In genomic region chr12:121133838-121134237, GRCh38 we compare ENCODE assay signal across 10 cellular contexts. TPM values are rescaled to one million over a fixed set of nuclear protein-coding genes. Genes with fewer than 3 reads are reported as not detected.
DNase-seq lines count a peak whose midpoint lies in the region; ATAC-seq and TF ChIP-seq lines count a peak whose summit lies in the region.
"Had no signal": no experiment of that assay in that cellular context is flagged by ENCODE, and none has a peak within 500 bp of the region (broad histone marks: within the 10 kb centered on the region; RNA-seq: fewer than 3 reads in every experiment).

No MANE protein-coding gene starts in this region.

- H3K36me3 ChIP-seq in BLaER1: peaks cover 12% of the 10 kb centered on the region; the same call in 1 of the 2 replicates
- H3K36me3 ChIP-seq in muscle layer of duodenum (ENCODE audit: control insufficient read depth in 1 of 2, insufficient read depth in 2 of 2, low read length in 2 of 2): no peaks in the 10 kb centered on the region
- H3K36me3 ChIP-seq: ovary had no signal

- H3K27me3 ChIP-seq in BLaER1: no peaks in the 10 kb centered on the region
- no peaks in the 10 kb centered on the region for H3K27me3 ChIP-seq in HL-60 (ENCODE audit: insufficient read depth, poor library complexity, severe bottlenecking)
- no peaks in the 10 kb centered on the region for H3K27me3 ChIP-seq in muscle layer of duodenum (ENCODE audit: low read depth, low read length)
- H3K27me3 ChIP-seq: ovary had no signal

- peaks cover 47% of the 10 kb centered on the region for H3K4me1 Mint-ChIP-seq in activated naive CD8-positive, alpha-beta T cell treated with anti-CD3 and anti-CD28 coated beads, Interleukin-2, amount 10 ng/mL, durations not matched to agents 7 days and 5 days

- no peaks in the 10 kb centered on the region for H4K20me1 ChIP-seq in BLaER1

- POLR2A ChIA-PET in activated naive CD8-positive, alpha-beta T cell treated with anti-CD3 and anti-CD28 coated beads, Interleukin-2, amount 10 ng/mL, durations not matched to agents 7 days and 5 days (lab: Charles Lee): no interaction called here

- H3K9me3 Mint-ChIP-seq in activated naive CD8-positive, alpha-beta T cell treated with anti-CD3 and anti-CD28 coated beads, Interleukin-2, amount 10 ng/mL, durations not matched to agents 7 days and 5 days: peaks cover 2% of the 10 kb centered on the region

- peak overlapping the region; percentile 63 for H3K27ac Mint-ChIP-seq in activated naive CD8-positive, alpha-beta T cell treated with anti-CD3 and anti-CD28 coated beads, Interleukin-2, amount 10 ng/mL, durations not matched to agents 7 days and 5 days

- no peaks in the 10 kb centered on the region for H3K9me3 ChIP-seq in BLaER1
- H3K9me3 ChIP-seq in muscle layer of duodenum (ENCODE audit: control insufficient read depth in 1 of 2, low read length in 2 of 2): no peaks in the 10 kb centered on the region
- H3K9me3 ChIP-seq: Caco-2, ovary had no signal

- peak overlapping the region; percentile 89 for H3K4me2 ChIP-seq in BLaER1

- H3K27me3 Mint-ChIP-seq in activated naive CD8-positive, alpha-beta T cell treated with anti-CD3 and anti-CD28 coated beads, Interleukin-2, amount 10 ng/mL, durations not matched to agents 7 days and 5 days: no peaks in the 10 kb centered on the region

- H3K9ac ChIP-seq in BLaER1: peak overlapping the region; percentile 69; the same call in 1 of the 2 replicates

- peaks cover 8% of the 10 kb centered on the region for H3K36me3 Mint-ChIP-seq in activated naive CD8-positive, alpha-beta T cell treated with anti-CD3 and anti-CD28 coated beads, Interleukin-2, amount 10 ng/mL, durations not matched to agents 7 days and 5 days

- DNase-seq in HL-60 (ENCODE audit: low read depth in 1 of 2, low spot score in 1 of 2) (no peak), AG08395 (ENCODE audit: low spot score) (no peak), KG1 (lab: John Stamatoyannopoulos, UW) (no peak), iPS-NIHi7 (ENCODE audit: extremely low spot score) (no peak), COLO668 (lab: John Stamatoyannopoulos, UW; ENCODE audit: unreplicated experiment) (no peak)
- DNase-seq in activated naive CD8-positive, alpha-beta T cell treated with anti-CD3 and anti-CD28 coated beads, Interleukin-2, amount 10 ng/mL, durations not matched to agents 7 days and 5 days: no peak
- DNase-seq: Caco-2 had no signal

- TF ChIP-seq CTCF in HL-60 (IDR thresholded peaks at IDR 0.05; ENCODE audit: insufficient read depth, low read length): no peak

- H3K4me3 Mint-ChIP-seq in activated naive CD8-positive, alpha-beta T cell treated with anti-CD3 and anti-CD28 coated beads, Interleukin-2, amount 10 ng/mL, durations not matched to agents 7 days and 5 days: peak overlapping the region; percentile 85

- H3K4me1 ChIP-seq in BLaER1 (peaks cover 56% of the 10 kb centered on the region), muscle layer of duodenum (ENCODE audit: control insufficient read depth in 1 of 2, insufficient read depth in 2 of 2, low read length in 2 of 2) (peaks cover 0 to 21% of the 10 kb centered on the region in 2 donors)
- H3K4me1 ChIP-seq: Caco-2 had no signal

- ATAC-seq in activated naive CD8-positive, alpha-beta T cell treated with anti-CD3 and anti-CD28 coated beads, Interleukin-2, amount 10 ng/mL, durations not matched to agents 7 days and 5 days (ENCODE audit: low read depth): no peak

- H3K4me3 ChIP-seq in BLaER1 (peak overlapping the region; percentile 53), HL-60 (replicated peaks; ENCODE audit: insufficient read depth, low read length) (peak overlapping the region; percentile 60), muscle layer of duodenum (ENCODE audit: low read depth in 1 of 2, low read length in 2 of 2) (peak overlapping the region; percentile 74 to 82)

- H3K27ac ChIP-seq in BLaER1 (peak overlapping the region; percentile 68), HL-60 (replicated peaks) (no peak overlapping the region), muscle layer of duodenum (ENCODE audit: low read length) (peak overlapping the region; percentile 71)

RNA-seq across cellular contexts. Expression of gene P2RX7, which starts 1.2 kb away (rescaled TPM):
- 1 to 10 TPM; 6.6 to 7.0 TPM for total RNA-seq in activated naive CD8-positive, alpha-beta T cell treated with anti-CD3 and anti-CD28 coated beads, Interleukin-2, amount 10 ng/mL, durations not matched to agents 7 days and 5 days
- total RNA-seq: Caco-2 had no signal
